29 cellular contexts compared by ENCODE assay signal in genomic region chr2:118128826-118129225, GRCh38.
"Had no signal": no experiment of that assay in that cellular context is flagged by ENCODE, and none has a peak within 500 bp of the region (broad histone marks: within the 10 kb centered on the region; RNA-seq: fewer than 3 reads in every experiment).

No MANE protein-coding gene starts in this region.

- H3K27me3 ChIP-seq: adrenal gland, body of pancreas, foreskin keratinocyte, gastrocnemius medialis had no signal

- H3K9me3 ChIP-seq: adrenal gland, body of pancreas, gastrocnemius medialis, heart left ventricle had no signal

- H3K4me1 ChIP-seq: adrenal gland had no signal

- H3K27ac ChIP-seq: adrenal gland, body of pancreas, foreskin keratinocyte, gastrocnemius medialis, heart left ventricle had no signal

- ATAC-seq: activated CD4-positive, alpha-beta T cell treated with anti-CD3 and anti-CD28 coated beads for 36 hours; activated CD8-positive, alpha-beta memory T cell treated with anti-CD3 and anti-CD28 coated beads, Interleukin-2, amount 10 ng/mL, durations not matched to agents 7 days and 5 days; activated CD8-positive, alpha-beta T cell treated with anti-CD3 and anti-CD28 coated beads, Interleukin-2, amount 10 ng/mL, durations not matched to agents 7 days and 5 days; activated naive CD8-positive, alpha-beta T cell treated with anti-CD3 and anti-CD28 coated beads, Interleukin-2, amount 50 U/mL, for 24 hours; body of pancreas; esophagus mucosa; foreskin keratinocyte; gastrocnemius medialis; heart left ventricle had no signal

- H3K36me3 ChIP-seq: adrenal gland, gastrocnemius medialis, heart left ventricle had no signal

- H3K4me3 ChIP-seq: adrenal gland, body of pancreas, gastrocnemius medialis, heart left ventricle had no signal

- DNase-seq: activated CD4-positive, alpha-beta memory T cell treated with anti-CD3 and anti-CD28 coated beads for 36 hours; activated CD4-positive, alpha-beta T cell treated with anti-CD3 and anti-CD28 coated beads for 36 hours; activated CD4-positive, alpha-beta T cell treated with anti-CD3 and anti-CD28 coated beads, Interleukin-2, amount 10 ng/mL, durations not matched to agents 24 days and 14 days; activated CD4-positive, CD25-positive, alpha-beta regulatory T cell; activated CD4-positive, CD25-positive, alpha-beta regulatory T cell treated with anti-CD3 and anti-CD28 coated beads, Interleukin-2, amount 50 U/mL, for 72 hours; activated CD8-positive, alpha-beta memory T cell treated with anti-CD3 and anti-CD28 coated beads, Interleukin-2, amount 10 ng/mL, durations not matched to agents 7 days and 5 days; activated CD8-positive, alpha-beta memory T cell treated with anti-CD3 and anti-CD28 coated beads, Interleukin-2, amount 50 U/mL, for 4 hours; activated CD8-positive, alpha-beta T cell treated with anti-CD3 and anti-CD28 coated beads, Interleukin-2, amount 10 ng/mL, durations not matched to agents 7 days and 5 days; activated effector memory CD4-positive, alpha-beta T cell treated with anti-CD3 and anti-CD28 coated beads, Interleukin-2, amount 50 U/mL, for 16 hours; activated naive CD4-positive, alpha-beta T cell treated with anti-CD3 and anti-CD28 coated beads for 36 hours; activated naive CD8-positive, alpha-beta T cell treated with anti-CD3 and anti-CD28 coated beads for 36 hours; activated naive CD8-positive, alpha-beta T cell treated with anti-CD3 and anti-CD28 coated beads, Interleukin-2, amount 50 U/mL, for 24 hours; activated T-cell treated with anti-CD3 and anti-CD28 coated beads, Interleukin-2, amount 50 U/mL, for 1 hour; activated T-cell treated with anti-CD3 and anti-CD28 coated beads, Interleukin-2, amount 50 U/mL, for 48 hours; adrenal gland; amygdala; aorta; body of pancreas; caudate nucleus; cortex of kidney; effector CD8-positive, alpha-beta T cell; endodermal cell; foreskin keratinocyte; gastrocnemius medialis; glutamatergic neuron; heart left ventricle; hypothalamus; T-helper 2 cell had no signal
